ENCODE assay signal across 9 cellular contexts in the genomic region with DNA sequence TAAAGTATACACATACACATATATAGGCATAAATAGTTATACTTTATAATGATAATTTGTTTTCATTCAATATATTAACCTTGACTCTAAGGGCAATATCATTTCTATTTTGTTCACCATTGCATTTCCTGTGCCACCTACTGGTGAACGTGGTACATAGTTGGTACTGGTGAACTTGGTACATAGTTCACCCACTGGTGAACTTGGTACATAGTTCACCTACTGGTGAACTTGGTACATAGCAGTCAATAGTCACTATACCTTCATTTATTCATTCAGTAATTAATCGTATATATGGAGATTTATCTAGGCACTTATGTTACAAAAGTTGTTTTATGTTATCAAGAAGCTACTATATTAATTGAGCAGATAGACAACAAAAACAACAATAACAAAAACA.
DNase-seq lines count a peak whose midpoint lies in the region; ATAC-seq and TF ChIP-seq lines count a peak whose summit lies in the region.
"Had no signal": no experiment of that assay in that cellular context is flagged by ENCODE, and none has a peak within 500 bp of the region (broad histone marks: within the 10 kb centered on the region; RNA-seq: fewer than 3 reads in every experiment).

No MANE protein-coding gene starts in this region.

- no peak overlapping the region for H3K27ac ChIP-seq in smooth muscle cell (ENCODE audit: low read depth)
- no peak overlapping the region for H3K27ac ChIP-seq in gastrocnemius medialis

- H3K27me3 ChIP-seq in smooth muscle cell (ENCODE audit: low read depth) (no peaks in the 10 kb centered on the region), gastrocnemius medialis (no peaks in the 10 kb centered on the region)

- WGBS in smooth muscle cell (ENCODE audit: low lambda C conversion rate): 56% methylated on average over 2 of the region's 2 CpGs

- in situ Hi-C loops in gastrocnemius medialis (cut with MboI; ENCODE audit: low sequenced_read_pairs in 4 of 4): no loop called here

- no peak overlapping the region for H2AFZ ChIP-seq in smooth muscle cell (ENCODE audit: low read depth)

- ATAC-seq in HG03103 (IDR thresholded peaks at IDR 0.05; ENCODE audit: low read depth, unreplicated experiment) (peak; percentile 93), gastrocnemius medialis (no peak)

- H3K36me3 ChIP-seq in smooth muscle cell (ENCODE audit: low read depth) (no peaks in the 10 kb centered on the region), gastrocnemius medialis (no peaks in the 10 kb centered on the region)

- TF ChIP-seq POLR2A in gastrocnemius medialis (IDR thresholded peaks at IDR 0.05): no peak

- H3K4me2 ChIP-seq in smooth muscle cell: no peak overlapping the region

- H3K4me3 ChIP-seq in smooth muscle cell: no peak overlapping the region
- H3K4me3 ChIP-seq in gastrocnemius medialis: no peak overlapping the region

- H3K9me3 ChIP-seq in smooth muscle cell (replicated peaks; ENCODE audit: low read depth) (no peaks in the 10 kb centered on the region), gastrocnemius medialis (no peaks in the 10 kb centered on the region)

- intact Hi-C loops in gastrocnemius medialis (cut with DNase I; ENCODE audit: low total_unique reads): no loop called here

- H3K4me1 ChIP-seq in smooth muscle cell (ENCODE audit: low read depth) (no peaks in the 10 kb centered on the region), gastrocnemius medialis (no peaks in the 10 kb centered on the region)

- TF ChIP-seq CTCF in smooth muscle cell (IDR thresholded peaks at IDR 0.05; ENCODE audit: borderline replicate concordance, insufficient read depth, poor library complexity, severe bottlenecking) (peak; percentile 32), gastrocnemius medialis (IDR thresholded peaks at IDR 0.05 in 4 of 5, conservative IDR thresholded peaks at IDR 0.05 in 1 of 5) (no peak)

- DNase-seq in NCI-H1417 (lab: John Stamatoyannopoulos, UW) (peak in 2 of 3 experiments; percentile 25 to 49), NCI-H1417 treated with DMSO at 0.1 percent for 48 hours (lab: John Stamatoyannopoulos, UW) (no peak), SK-N-DZ (ENCODE audit: low spot score) (peak; percentile 34), smooth muscle cell (lab: John Stamatoyannopoulos, UW; ENCODE audit: unreplicated experiment) (no peak), NCI-H510A treated with DMSO at 0.1 percent for 48 hours (lab: John Stamatoyannopoulos, UW) (no peak), gastrocnemius medialis (no peak), mesenteric fat pad (ENCODE audit: low spot score) (no peak)
- DNase-seq: activated CD4-positive, alpha-beta T cell treated with anti-CD3 and anti-CD28 coated beads, Interleukin-2, amount 10 ng/mL, durations not matched to agents 7 days and 5 days had no signal

- H4K20me1 ChIP-seq in smooth muscle cell (ENCODE audit: low read depth): no peaks in the 10 kb centered on the region

- no peaks in the 10 kb centered on the region for H3F3A ChIP-seq in smooth muscle cell (ENCODE audit: low read depth)

- no peaks in the 10 kb centered on the region for H3K79me2 ChIP-seq in smooth muscle cell (ENCODE audit: low read depth)

- H3K9ac ChIP-seq in smooth muscle cell (ENCODE audit: low read depth): no peak overlapping the region

Comparison
In these comparisons a context has a peak if more than half of its experiments do, and no peak if none do; other contexts are left out.
1. DNase-seq: peak in NCI-H1417 (2 of 3) and SK-N-DZ (single experiment); none in NCI-H1417 treated with DMSO at 0.1 percent for 48 hours (single experiment), smooth muscle cell (single experiment), NCI-H510A treated with DMSO at 0.1 percent for 48 hours (single experiment), gastrocnemius medialis (0 of 2) and mesenteric fat pad (single experiment).